In genomic region chr4:113290666-113291065, GRCh38 we compare ENCODE assay signal across 28 cellular contexts.
"Had no signal": no experiment of that assay in that cellular context is flagged by ENCODE, and none has a peak within 500 bp of the region (broad histone marks: within the 10 kb centered on the region; RNA-seq: fewer than 3 reads in every experiment).

No MANE protein-coding gene starts in this region.

- H3K27me3 ChIP-seq: body of pancreas, cardiac muscle cell, colonic mucosa, gastrocnemius medialis, right atrium auricular region, tibial nerve had no signal

- H3K4me1 Mint-ChIP-seq: activated B cell treated with CpG ODN at 0.5 μM for 24 hours; activated CD4-positive, alpha-beta T cell treated with anti-CD3 and anti-CD28 coated beads for 36 hours; activated CD8-positive, alpha-beta memory T cell treated with anti-CD3 and anti-CD28 coated beads, Interleukin-2, amount 10 ng/mL, durations not matched to agents 7 days and 5 days; naive B cell had no signal

- H2AFZ ChIP-seq: parathyroid adenoma had no signal

- H3K9me3 Mint-ChIP-seq: activated B cell treated with CpG ODN at 0.5 μM for 24 hours; activated T-cell treated with anti-CD3 and anti-CD28 coated beads, Interleukin-2, amount 50 U/mL, for 72 hours; mesothelial cell of epicardium; naive B cell had no signal

- H3K4me3 Mint-ChIP-seq: activated B cell treated with CpG ODN at 0.5 μM for 24 hours; activated CD4-positive, alpha-beta T cell treated with anti-CD3 and anti-CD28 coated beads for 36 hours; activated CD8-positive, alpha-beta memory T cell treated with anti-CD3 and anti-CD28 coated beads, Interleukin-2, amount 10 ng/mL, durations not matched to agents 7 days and 5 days; activated CD8-positive, alpha-beta T cell treated with anti-CD3 and anti-CD28 coated beads, Interleukin-2, amount 10 ng/mL, durations not matched to agents 7 days and 5 days; activated naive CD8-positive, alpha-beta T cell; activated T-cell treated with anti-CD3 and anti-CD28 coated beads, Interleukin-2, amount 50 U/mL, for 72 hours; mesothelial cell of epicardium; naive B cell had no signal

- H3K27me3 Mint-ChIP-seq: activated B cell treated with CpG ODN at 0.5 μM for 24 hours had no signal

- H3K27ac Mint-ChIP-seq: activated B cell treated with CpG ODN at 0.5 μM for 24 hours; activated CD4-positive, alpha-beta T cell treated with anti-CD3 and anti-CD28 coated beads for 36 hours; activated CD8-positive, alpha-beta memory T cell treated with anti-CD3 and anti-CD28 coated beads, Interleukin-2, amount 10 ng/mL, durations not matched to agents 7 days and 5 days; activated CD8-positive, alpha-beta T cell treated with anti-CD3 and anti-CD28 coated beads, Interleukin-2, amount 10 ng/mL, durations not matched to agents 7 days and 5 days; activated naive CD8-positive, alpha-beta T cell; activated T-cell treated with anti-CD3 and anti-CD28 coated beads, Interleukin-2, amount 50 U/mL, for 72 hours; mesothelial cell of epicardium; naive B cell had no signal

- DNase-seq: activated B cell treated with CpG ODN at 0.5 μM for 24 hours; activated CD4-positive, alpha-beta T cell treated with anti-CD3 and anti-CD28 coated beads for 36 hours; activated CD8-positive, alpha-beta memory T cell treated with anti-CD3 and anti-CD28 coated beads, Interleukin-2, amount 10 ng/mL, durations not matched to agents 7 days and 5 days; activated CD8-positive, alpha-beta T cell treated with anti-CD3 and anti-CD28 coated beads, Interleukin-2, amount 10 ng/mL, durations not matched to agents 7 days and 5 days; activated naive CD4-positive, alpha-beta T cell treated with Interleukin-2 at 50 U/mL for 16 hours; activated T-cell treated with anti-CD3 and anti-CD28 coated beads for 4 hours; activated T-cell treated with anti-CD3 and anti-CD28 coated beads, Interleukin-2, amount 50 U/mL, for 72 hours; aorta; body of pancreas; cerebellar nuclear complex; colonic mucosa; effector memory CD4-positive, alpha-beta T cell; gastrocnemius medialis; hippocampal formation; left cardiac atrium; mammary epithelial cell; naive B cell; nucleus accumbens; psoas muscle; stimulated activated CD4-positive, alpha-beta T cell treated with anti-CD3 and anti-CD28 coated beads, Interleukin-2, amount 100 ng/mL, for 48 hours; stimulated activated naive CD4-positive, alpha-beta T cell treated with Interleukin-2 at 50 U/mL for 16 hours; T-helper 2 cell had no signal

- H3K36me3 Mint-ChIP-seq: activated CD8-positive, alpha-beta memory T cell treated with anti-CD3 and anti-CD28 coated beads, Interleukin-2, amount 10 ng/mL, durations not matched to agents 7 days and 5 days; activated naive CD8-positive, alpha-beta T cell; mesothelial cell of epicardium; naive B cell had no signal

- H3K9me3 ChIP-seq: body of pancreas, colonic mucosa, gastrocnemius medialis, psoas muscle, right atrium auricular region, tibial nerve had no signal

- H3K79me2 ChIP-seq: parathyroid adenoma had no signal

- H3K36me3 ChIP-seq: colonic mucosa had no signal

- H3K27ac ChIP-seq: body of pancreas, cardiac muscle cell, gastrocnemius medialis, parathyroid adenoma, psoas muscle had no signal

- H3K4me3 ChIP-seq: body of pancreas, cardiac muscle cell, colonic mucosa, gastrocnemius medialis, psoas muscle, right atrium auricular region, tibial nerve had no signal

- ATAC-seq: activated CD4-positive, alpha-beta T cell treated with anti-CD3 and anti-CD28 coated beads for 36 hours; activated CD8-positive, alpha-beta memory T cell treated with anti-CD3 and anti-CD28 coated beads, Interleukin-2, amount 10 ng/mL, durations not matched to agents 7 days and 5 days; activated CD8-positive, alpha-beta T cell treated with anti-CD3 and anti-CD28 coated beads, Interleukin-2, amount 10 ng/mL, durations not matched to agents 7 days and 5 days; activated T-cell treated with anti-CD3 and anti-CD28 coated beads, Interleukin-2, amount 50 U/mL, for 72 hours; body of pancreas; gastrocnemius medialis; left cardiac atrium; psoas muscle had no signal

- H3K4me1 ChIP-seq: body of pancreas, colonic mucosa, gastrocnemius medialis, parathyroid adenoma, psoas muscle had no signal
